In the genomic region with DNA sequence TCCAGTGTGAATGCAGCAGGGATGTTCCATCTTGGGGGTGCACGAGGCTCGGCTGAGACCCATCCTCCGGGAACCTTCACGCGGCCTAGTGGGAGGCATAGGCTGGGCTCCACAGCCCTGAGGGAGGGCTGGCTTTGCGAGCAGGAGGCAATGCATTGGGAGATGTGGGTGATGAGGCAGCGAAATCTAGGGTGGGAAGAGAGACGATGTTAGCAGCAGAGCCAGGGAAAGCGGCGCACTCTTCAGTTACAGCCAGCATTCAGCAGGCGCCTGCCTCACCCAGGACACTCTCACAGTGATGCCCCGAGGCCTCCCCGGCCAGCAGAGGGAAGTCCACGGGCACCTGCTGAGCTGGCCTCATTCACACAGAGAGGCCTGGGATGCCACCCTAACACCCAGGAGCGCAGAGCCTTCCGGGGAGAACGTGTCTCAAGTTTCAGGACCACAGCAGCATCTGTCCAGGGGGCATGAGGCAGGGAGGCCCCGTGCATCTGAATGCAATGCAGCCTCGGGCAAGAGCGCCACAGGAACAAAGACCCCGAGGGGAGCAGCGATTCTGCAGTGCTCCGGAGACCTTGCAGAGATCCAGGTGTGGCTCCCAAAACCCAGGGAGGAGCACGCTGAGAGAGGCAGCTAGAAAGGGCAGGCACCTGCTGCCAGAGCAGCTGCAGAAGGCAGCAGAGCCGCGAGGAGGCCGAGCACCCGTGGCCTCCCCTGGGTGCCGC, we compare ENCODE assay signal across 24 cellular contexts.
A peak's percentile ranks its signal among the peaks of the same experiment; 100 is the strongest.
DNase-seq lines count a peak whose midpoint lies in the region; FAIRE-seq and TF ChIP-seq lines count a peak whose summit lies in the region.
"Had no signal": no experiment of that assay in that cellular context is flagged by ENCODE, and none has a peak within 500 bp of the region (broad histone marks: within the 10 kb centered on the region; RNA-seq: fewer than 3 reads in every experiment).

No MANE protein-coding gene starts in this region.

- no peaks in the 10 kb centered on the region for H3F3A ChIP-seq in neural progenitor cell (ENCODE audit: low read depth)

- 88 to 89% methylated on average over 21 to 26 of the region's 29 CpGs for WGBS in lower leg skin, 2 donors

- no peak overlapping the region for H3K27ac ChIP-seq in astrocyte (ENCODE audit: low read depth, low read length)
- H3K27ac ChIP-seq in neural progenitor cell: no peak overlapping the region
- H3K27ac ChIP-seq: coronary artery, esophagus muscularis mucosa, prostate gland had no signal

- no peaks in the 10 kb centered on the region for H3K79me2 ChIP-seq in astrocyte (ENCODE audit: insufficient read depth, low read length)
- no peaks in the 10 kb centered on the region for H3K79me2 ChIP-seq in neural progenitor cell (ENCODE audit: low read depth)

- no peaks in the 10 kb centered on the region for H3K27me3 ChIP-seq in astrocyte (ENCODE audit: insufficient read depth, low read length)
- H3K27me3 ChIP-seq in neural progenitor cell: no peaks in the 10 kb centered on the region
- H3K27me3 ChIP-seq: esophagus muscularis mucosa had no signal

- no peaks in the 10 kb centered on the region for H3K27me3 Mint-ChIP-seq in T-helper 2 cell treated with Interferon-gamma antibody and Interleukin-4, amounts not matched to agents 5 μg/mL and 100 μg/mL, for 36 hours (ENCODE audit: low read depth)
- H3K27me3 Mint-ChIP-seq in astrocyte (ENCODE audit: low read depth, unreplicated experiment) (peaks cover 32% of the 10 kb centered on the region), neural progenitor cell (ENCODE audit: insufficient read depth, low read depth) (peaks cover 2% of the 10 kb centered on the region)
- H3K27me3 Mint-ChIP-seq: activated CD8-positive, alpha-beta memory T cell treated with anti-CD3 and anti-CD28 coated beads, Interleukin-2, amount 10 ng/mL, durations not matched to agents 7 days and 5 days had no signal

- H3K4me3 ChIP-seq in astrocyte (ENCODE audit: insufficient read depth, low read depth, low read length): no peak overlapping the region
- H3K4me3 ChIP-seq in neural progenitor cell: no peak overlapping the region
- no peak overlapping the region for H3K4me3 ChIP-seq in lower leg skin (ENCODE audit: low read depth, poor library complexity, severe bottlenecking)
- H3K4me3 ChIP-seq: coronary artery, esophagus muscularis mucosa, prostate gland had no signal

- H3K4me2 ChIP-seq in astrocyte (ENCODE audit: low read length): no peak overlapping the region
- H3K4me2 ChIP-seq in neural progenitor cell: no peak overlapping the region

- H3K9me3 ChIP-seq in astrocyte (ENCODE audit: insufficient read depth, low read depth, low read length): no peaks in the 10 kb centered on the region
- no peaks in the 10 kb centered on the region for H3K9me3 ChIP-seq in neural progenitor cell (ENCODE audit: low read depth)
- H3K9me3 ChIP-seq: esophagus muscularis mucosa, prostate gland had no signal

- peaks cover 62% of the 10 kb centered on the region for H3K36me3 Mint-ChIP-seq in T-helper 2 cell treated with Interferon-gamma antibody and Interleukin-4, amounts not matched to agents 5 μg/mL and 100 μg/mL, for 36 hours (ENCODE audit: low read depth)
- H3K36me3 Mint-ChIP-seq in astrocyte (ENCODE audit: low read depth, unreplicated experiment) (no peaks in the 10 kb centered on the region), neural progenitor cell (peaks cover 19% of the 10 kb centered on the region)

- H3K4me1 Mint-ChIP-seq in T-helper 2 cell treated with Interferon-gamma antibody and Interleukin-4, amounts not matched to agents 5 μg/mL and 100 μg/mL, for 36 hours (ENCODE audit: low read depth): no peaks in the 10 kb centered on the region
- H3K4me1 Mint-ChIP-seq in astrocyte (ENCODE audit: low read depth, unreplicated experiment): no peaks in the 10 kb centered on the region
- H3K4me1 Mint-ChIP-seq in neural progenitor cell: no peaks in the 10 kb centered on the region
- H3K4me1 Mint-ChIP-seq: activated CD8-positive, alpha-beta memory T cell treated with anti-CD3 and anti-CD28 coated beads, Interleukin-2, amount 10 ng/mL, durations not matched to agents 7 days and 5 days; endodermal cell had no signal

- no peak overlapping the region for H3K4me3 Mint-ChIP-seq in T-helper 2 cell treated with Interferon-gamma antibody and Interleukin-4, amounts not matched to agents 5 μg/mL and 100 μg/mL, for 36 hours
- H3K4me3 Mint-ChIP-seq in astrocyte (ENCODE audit: unreplicated experiment) (no peak overlapping the region), neural progenitor cell (peak overlapping the region; percentile 38)
- H3K4me3 Mint-ChIP-seq: activated CD8-positive, alpha-beta memory T cell treated with anti-CD3 and anti-CD28 coated beads, Interleukin-2, amount 10 ng/mL, durations not matched to agents 7 days and 5 days; CD8-positive, alpha-beta memory T cell; endodermal cell; nephron progenitor cell had no signal

- H3K9ac ChIP-seq in astrocyte (ENCODE audit: low read length): no peak overlapping the region
- no peak overlapping the region for H3K9ac ChIP-seq in neural progenitor cell

- intact Hi-C loops in lower leg skin (cut with DNase I; ENCODE audit: low total_unique reads): no loop called here

- no peak for DNase-seq in T-helper 2 cell treated with Interferon-gamma antibody and Interleukin-4, amounts not matched to agents 5 μg/mL and 100 μg/mL, for 36 hours (ENCODE audit: low spot score)
- DNase-seq in T-helper 2 cell (no peak), ELF-1 (ENCODE audit: low read depth, low spot score) (peak; percentile 54), astrocyte (ENCODE audit: low read depth) (no peak), neural progenitor cell (ENCODE audit: low spot score) (no peak), DMS 273 treated with DMSO at 0.1 percent for 48 hours (lab: John Stamatoyannopoulos, UW) (no peak), lower leg skin (ENCODE audit: low spot score in 2 of 2) (no peak)
- no peak for DNase-seq in stimulated activated naive CD4-positive, alpha-beta T cell treated with Interleukin-2 at 50 U/mL for 16 hours (lab: John Stamatoyannopoulos, UW)
- DNase-seq: activated CD8-positive, alpha-beta memory T cell treated with anti-CD3 and anti-CD28 coated beads, Interleukin-2, amount 10 ng/mL, durations not matched to agents 7 days and 5 days; CD8-positive, alpha-beta memory T cell; endodermal cell; foreskin melanocyte; GF-D8; IMR-90; NCI-H1105; NCI-H510A; nephron progenitor cell; SHP77; stimulated activated CD8-positive, alpha-beta memory T cell treated with anti-CD3 and anti-CD28 coated beads, Interleukin-4, amount 100 ng/mL, for 48 hours had no signal

- H3K27ac Mint-ChIP-seq in T-helper 2 cell treated with Interferon-gamma antibody and Interleukin-4, amounts not matched to agents 5 μg/mL and 100 μg/mL, for 36 hours: peak overlapping the region; percentile 8
- peak overlapping the region; percentile 53 for H3K27ac Mint-ChIP-seq in astrocyte (ENCODE audit: unreplicated experiment)
- no peak overlapping the region for H3K27ac Mint-ChIP-seq in neural progenitor cell
- H3K27ac Mint-ChIP-seq: activated CD8-positive, alpha-beta memory T cell treated with anti-CD3 and anti-CD28 coated beads, Interleukin-2, amount 10 ng/mL, durations not matched to agents 7 days and 5 days; endodermal cell; nephron progenitor cell had no signal

- TF ChIP-seq CTCF in astrocyte (IDR thresholded peaks at IDR 0.05; ENCODE audit: insufficient read depth, low read depth, low read length) (no peak), neural progenitor cell (IDR thresholded peaks at IDR 0.05) (no peak), lower leg skin (IDR thresholded peaks at IDR 0.05) (no peak)

- no peaks in the 10 kb centered on the region for H4K20me1 ChIP-seq in astrocyte (ENCODE audit: insufficient read depth, low read length)
- H4K20me1 ChIP-seq in neural progenitor cell (ENCODE audit: low read depth): no peaks in the 10 kb centered on the region

- H3K9me3 Mint-ChIP-seq in T-helper 2 cell treated with Interferon-gamma antibody and Interleukin-4, amounts not matched to agents 5 μg/mL and 100 μg/mL, for 36 hours: no peaks in the 10 kb centered on the region
- H3K9me3 Mint-ChIP-seq in astrocyte (ENCODE audit: unreplicated experiment): no peaks in the 10 kb centered on the region
- no peaks in the 10 kb centered on the region for H3K9me3 Mint-ChIP-seq in neural progenitor cell
- H3K9me3 Mint-ChIP-seq: CD8-positive, alpha-beta memory T cell; endodermal cell; nephron progenitor cell had no signal

- no peak for TF ChIP-seq POLR2A in lower leg skin (IDR thresholded peaks at IDR 0.05)

- H3K4me1 ChIP-seq in astrocyte (ENCODE audit: insufficient read depth, low read length) (no peaks in the 10 kb centered on the region), neural progenitor cell (no peaks in the 10 kb centered on the region)
- H3K4me1 ChIP-seq: esophagus muscularis mucosa, prostate gland had no signal

- FAIRE-seq in astrocyte (lab: Jason Lieb, UNC): no peak
- FAIRE-seq: bronchial epithelial cell, H1 had no signal

- H3K36me3 ChIP-seq in astrocyte (ENCODE audit: insufficient read depth, low read length): no peaks in the 10 kb centered on the region
- no peaks in the 10 kb centered on the region for H3K36me3 ChIP-seq in neural progenitor cell
- H3K36me3 ChIP-seq: prostate gland had no signal

- H2AFZ ChIP-seq in astrocyte (ENCODE audit: low read depth, low read length) (no peak overlapping the region), neural progenitor cell (replicated peaks) (no peak overlapping the region)
